Comparison of ENCODE assay signal across 8 cellular contexts in genomic region chr12:95942532-95943230, GRCh38. TPM values are rescaled to one million over a fixed set of nuclear protein-coding genes. Genes with fewer than 3 reads are reported as not detected.
DNase-seq lines count a peak whose midpoint lies in the region; ATAC-seq and TF ChIP-seq lines count a peak whose summit lies in the region.

CCDC38 (minus strand) TSS chr12:95942614; CDS start chr12:95936509, 6,105 bp downstream.

- intact Hi-C loops in OCI-LY7 (cut with micrococcal nuclease; ENCODE audit: unreplicated experiment) (loop anchor here (2.0 to 5.0 kb wide), 3 partner anchors 80 to 460 kb away; partner anchors contain the start of genes CDK17 and SNRPF), esophagus muscularis mucosa (cut with DNase I) (no loop called here)

- H3K4me2 ChIP-seq in OCI-LY7 (ENCODE audit: low read length), result peak within 1 kb of the TSS; percentile 78

- no peak for TF ChIP-seq POLR2A in esophagus muscularis mucosa (IDR thresholded peaks at IDR 0.05; ENCODE audit: low read depth)

- H4K20me1 ChIP-seq in OCI-LY7 (ENCODE audit: insufficient read depth, low read length), result no peaks in the 10 kb centered on the region

- POLR2A ChIA-PET in OCI-LY7 (lab: Charles Lee), result interaction anchor here (0.6 to 4.2 kb wide), 22 partner anchors 9 to 1135 kb away, joined by 3 to 25 read pairs (median 4); partner anchors contain the start of gene METAP2

- H3K4me3 ChIP-seq in HUES48 (ENCODE audit: low read depth, low read length) (peak within 1 kb of the TSS; percentile 87), OCI-LY7 (ENCODE audit: low read depth, low read length, poor library complexity, severe bottlenecking) (peak within 1 kb of the TSS; percentile 81), esophagus muscularis mucosa (peak within 1 kb of the TSS; percentile 85 to 92 (median 90))

- TF ChIP-seq CTCF in OCI-LY7 (conservative IDR thresholded peaks at IDR 0.05; ENCODE audit: low read length) (no peak), esophagus muscularis mucosa (IDR thresholded peaks at IDR 0.05) (no peak)

- H3K9ac ChIP-seq in HUES48 (ENCODE audit: low read depth, low read length), result 0 out of 2 replicates have a peak within 1 kb of the TSS, but pooled peaks have one; percentile 52

- no peaks in the 10 kb centered on the region for H3K9me3 ChIP-seq in HUES48 (ENCODE audit: control insufficient read depth, insufficient read depth, low read length)
- H3K9me3 ChIP-seq in OCI-LY7 (ENCODE audit: low read length), result no peaks in the 10 kb centered on the region
- no peaks in the 10 kb centered on the region for H3K9me3 ChIP-seq in esophagus muscularis mucosa

- under 1% methylated on average over 36 of the region's 40 CpGs for whole genome bisulfite sequencing in esophagus muscularis mucosa

- H3K79me2 ChIP-seq in OCI-LY7 (ENCODE audit: insufficient read depth, low read depth, low read length), result no peaks in the 10 kb centered on the region

- CTCF ChIA-PET in OCI-LY7 (lab: Charles Lee; ENCODE audit: unreplicated experiment), result interaction anchor here (1.0 kb wide), 1 partner anchor 92 kb away, joined by 3 read pairs; no protein-coding TSS in a partner anchor

- BruUV-seq in OCI-LY7 (replicated peaks; lab: Mats Ljungman, UMichigan), result no TSS peak

- peak within 1 kb of the TSS; percentile 55 for H3K27ac ChIP-seq in HUES48 (ENCODE audit: low read depth, low read length)
- H3K27ac ChIP-seq in OCI-LY7 (ENCODE audit: low read depth, low read length, poor library complexity, severe bottlenecking), result peak within 1 kb of the TSS; percentile 31
- H3K27ac ChIP-seq in esophagus muscularis mucosa (replicated peaks in 1 of 4), result peak within 1 kb of the TSS; percentile 80 to 91 (median 90)

- ATAC-seq in GM21515 (IDR thresholded peaks at IDR 0.05; ENCODE audit: unreplicated experiment), result peak; percentile 99

- no peaks in the 10 kb centered on the region for H3K36me3 ChIP-seq in HUES48 (ENCODE audit: control insufficient read depth, insufficient read depth, low read length)
- H3K36me3 ChIP-seq in OCI-LY7 (ENCODE audit: insufficient read depth, low read length), result no peaks in the 10 kb centered on the region
- H3K36me3 ChIP-seq in esophagus muscularis mucosa, result no peaks in the 10 kb centered on the region

- DNase-seq in DMS 273 (lab: John Stamatoyannopoulos, UW; ENCODE audit: unreplicated experiment) (peak; percentile 90), OCI-LY7 (ENCODE audit: low spot score) (peak; percentile 91), activated T-cell treated with anti-CD3 and anti-CD28 coated beads for 48 hours (ENCODE audit: low read depth) (peak; percentile 78), esophagus muscularis mucosa (ENCODE audit: extremely low spot score) (peak; percentile 96), myocyte (ENCODE audit: low read depth) (peak; percentile 88)
- DNase-seq in stimulated activated CD8-positive, alpha-beta memory T cell treated with anti-CD3 and anti-CD28 coated beads, Interleukin-7, amount 100 ng/mL, for 48 hours (ENCODE audit: extremely low read depth in 1 of 2, low read depth in 1 of 2), result peak; percentile 69 to 83

- H3K4me1 ChIP-seq in HUES48 (ENCODE audit: control insufficient read depth, insufficient read depth, low read length) (peaks cover 8% of the 10 kb centered on the region), OCI-LY7 (ENCODE audit: insufficient read depth, low read length, poor library complexity, severe bottlenecking) (peaks cover 6% of the 10 kb centered on the region), esophagus muscularis mucosa (peaks cover 7 to 19% (median 14%) of the 10 kb centered on the region in 4 donors)

- TF ChIP-seq EP300 in esophagus muscularis mucosa (IDR thresholded peaks at IDR 0.05), result no peak

- H3K27me3 ChIP-seq in HUES48 (ENCODE audit: control insufficient read depth, insufficient read depth, low read length) (peaks cover 22% of the 10 kb centered on the region), esophagus muscularis mucosa (no peaks in the 10 kb centered on the region)

- H3K9me2 ChIP-seq in OCI-LY7 (ENCODE audit: insufficient read depth, low read length), result 0 out of 2 replicates have a peak, but pooled peaks cover 3% of the 10 kb centered on the region

- H2AFZ ChIP-seq in OCI-LY7 (ENCODE audit: low read length), result peak within 1 kb of the TSS; percentile 94

RNA-seq across cellular contexts. Expression of gene CCDC38, which starts in this region (rescaled TPM):
- total RNA-seq in OCI-LY7 (2014; rRNA removed; shearing (Covaris generic)), result 0.16 and 0.18 TPM in 2 replicates
- total RNA-seq in OCI-LY7 (2022) (0.99 and 1.5 TPM in 2 replicates), esophagus muscularis mucosa (under 1 TPM in 1 of 4 donors, not detected in 3; 0.17 TPM), myocyte (0.08 TPM in 1 of 2 replicates, not detected in the other)
- polyA plus RNA-seq in myocyte (2012), result 0.08 TPM

Comparison
In these comparisons a context has a peak if more than half of its experiments do, and no peak if none do; other contexts are left out.
1. Peak in every context shown above with its lines: DNase-seq, ATAC-seq, H3K4me3 ChIP-seq and H3K27ac ChIP-seq.
2. Peak in DNase-seq, H3K4me3 ChIP-seq and H3K27ac ChIP-seq in esophagus muscularis mucosa; RNA of the gene not detected or under 1 TPM.
3. Peak in DNase-seq in myocyte; RNA of the gene not detected or under 1 TPM.
4. H3K27ac ChIP-seq: peak in every context shown above with its lines; median percentile 90 in esophagus muscularis mucosa; 55 in HUES48; 31 in OCI-LY7.